1 cellular context compared by ENCODE assay signal in genomic region chr7:128884561-128885369, GRCh38.
TF ChIP-seq lines count a peak whose summit lies in the region.

No MANE protein-coding gene starts in this region.

TF ChIP-seq in H1, 55 proteins besides CTCF, POLR2A, EP300 and RAD21:
- TF ChIP-seq CHD1 (IDR thresholded peaks at IDR 0.05; ENCODE audit: low read depth, low read length), result no peak
- no peak for TF ChIP-seq POU5F1 (IDR thresholded peaks at IDR 0.05; ENCODE audit: low read depth, low read length)
- TF ChIP-seq SP2 (IDR thresholded peaks at IDR 0.05; ENCODE audit: low read length), result no peak
- no peak for TF ChIP-seq SIN3A (conservative IDR thresholded peaks at IDR 0.05 in 1 of 2, IDR thresholded peaks at IDR 0.05 in 1 of 2; ENCODE audit: low read depth in 1 of 2, low read length in 2 of 2)
- TF ChIP-seq ASH2L (IDR thresholded peaks at IDR 0.05; ENCODE audit: low read length), result no peak
- no peak for TF ChIP-seq CEBPB (IDR thresholded peaks at IDR 0.05; ENCODE audit: low read depth, low read length)
- TF ChIP-seq BCL11A (IDR thresholded peaks at IDR 0.05; ENCODE audit: low read depth in 2 of 2, low read length in 2 of 2), result no peak
